In the genomic region with DNA sequence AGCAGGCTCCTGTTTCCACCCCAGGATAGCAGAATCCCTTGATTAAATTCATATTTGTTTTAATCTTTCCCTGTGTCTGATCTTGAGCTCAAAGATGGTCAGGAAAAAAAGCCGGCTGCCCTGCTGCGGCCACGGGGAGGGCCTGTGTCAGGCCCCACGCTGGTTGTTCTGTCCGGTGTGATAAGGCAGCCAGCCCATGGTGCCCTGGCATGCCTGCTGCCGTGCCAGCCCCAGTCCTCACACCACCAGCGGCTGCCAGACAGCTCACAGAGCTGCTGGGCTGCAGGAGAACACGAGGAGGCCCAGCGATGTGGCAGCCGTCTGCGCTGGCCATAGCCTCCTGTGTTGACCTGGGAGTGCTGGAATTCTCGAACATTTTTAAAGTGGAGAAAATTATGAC, we compare ENCODE assay signal across 29 cellular contexts. TPM values are rescaled to one million over a fixed set of nuclear protein-coding genes. Genes with fewer than 3 reads are reported as not detected.
A peak's percentile ranks its signal among the peaks of the same experiment; 100 is the strongest.
DNase-seq lines count a peak whose midpoint lies in the region; ATAC-seq and TF ChIP-seq lines count a peak whose summit lies in the region.
"Had no signal": no experiment of that assay in that cellular context is flagged by ENCODE, and none has a peak within 500 bp of the region (broad histone marks: within the 10 kb centered on the region; RNA-seq: fewer than 3 reads in every experiment).

No MANE protein-coding gene starts in this region.

- H2BK12ac ChIP-seq in neuronal stem cell (ENCODE audit: low read length) = peak overlapping the region; percentile 14

- H2BK15ac ChIP-seq in neuronal stem cell (ENCODE audit: low read length) = no peak overlapping the region

- H3K79me1 ChIP-seq in neuronal stem cell (ENCODE audit: low read depth, low read length) = no peaks in the 10 kb centered on the region

- H4K91ac ChIP-seq in neuronal stem cell (ENCODE audit: low read depth, low read length, poor library complexity) = no peak overlapping the region

- no peak overlapping the region for H3K23ac ChIP-seq in neuronal stem cell (ENCODE audit: low read depth, low read length, poor library complexity)

- TF ChIP-seq RAD21 in SK-N-SH (IDR thresholded peaks at IDR 0.05; ENCODE audit: low read length) = 0 out of 2 replicates have a peak, but pooled peaks have one; percentile 2

- no peak overlapping the region for H3K4ac ChIP-seq in neuronal stem cell (ENCODE audit: low read length)

- no peaks in the 10 kb centered on the region for H3K36me3 ChIP-seq in SK-N-SH (replicated peaks in 1 of 2; ENCODE audit: control insufficient read depth in 1 of 2, insufficient read depth in 2 of 2, low read length in 1 of 2)
- H3K36me3 ChIP-seq in neuronal stem cell (replicated peaks in 1 of 2; ENCODE audit: control insufficient read depth in 2 of 2, insufficient read depth in 2 of 2, low read length in 2 of 2) = no peaks in the 10 kb centered on the region
- H3K36me3 ChIP-seq in brain microvascular endothelial cell (replicated peaks) = no peaks in the 10 kb centered on the region
- no peaks in the 10 kb centered on the region for H3K36me3 ChIP-seq in BE2C
- H3K36me3 ChIP-seq: SJSA1 had no signal

- H3K27ac ChIP-seq in SK-N-SH (ENCODE audit: low read depth in 2 of 2, low read length in 1 of 2) (peak overlapping the region in 1 of 2 experiments; percentile 81; a peak in 2 of 4 replicates), neuronal stem cell (replicated peaks; ENCODE audit: low read length) (no peak overlapping the region), brain microvascular endothelial cell (no peak overlapping the region)
- H3K27ac ChIP-seq: 22Rv1, C4-2B, KMS-11, SJSA1 had no signal

- ATAC-seq in SK-N-SH treated with all-trans-retinoic acid at 6 μM for 48 hours = no peak; the same call in 2 of the 3 replicates
- peak; percentile 97 for ATAC-seq in left ventricle myocardium superior
- ATAC-seq in HG03354 (IDR thresholded peaks at IDR 0.05; ENCODE audit: poor library complexity, severe bottlenecking, unreplicated experiment) = no peak
- ATAC-seq: Panc1 had no signal

- no peaks in the 10 kb centered on the region for H3K9me2 ChIP-seq in SK-N-SH

- no peak for TF ChIP-seq CTCF in SK-N-SH (IDR thresholded peaks at IDR 0.05)
- TF ChIP-seq CTCF in brain microvascular endothelial cell (IDR thresholded peaks at IDR 0.05; ENCODE audit: low read depth, low read length, missing control alignments) = no peak
- TF ChIP-seq CTCF in BE2C (IDR thresholded peaks at IDR 0.05; ENCODE audit: low read depth, low read length) = no peak

- H3K14ac ChIP-seq in neuronal stem cell (ENCODE audit: low read length) = no peak overlapping the region

- H4K20me1 ChIP-seq in SK-N-SH (ENCODE audit: insufficient read depth) = no peaks in the 10 kb centered on the region

- H3K79me2 ChIP-seq in SK-N-SH (ENCODE audit: insufficient read depth) = no peaks in the 10 kb centered on the region

- H3K9me3 ChIP-seq in SK-N-SH (no peaks in the 10 kb centered on the region), neuronal stem cell (replicated peaks in 1 of 2; ENCODE audit: control insufficient read depth in 2 of 2, insufficient read depth in 1 of 2, low read depth in 1 of 2, low read length in 2 of 2) (no peaks in the 10 kb centered on the region), BE2C (no peaks in the 10 kb centered on the region)
- H3K9me3 ChIP-seq: SJSA1 had no signal

- no peak overlapping the region for H2BK120ac ChIP-seq in neuronal stem cell (ENCODE audit: low read depth, low read length)

- H2AFZ ChIP-seq in SK-N-SH (ENCODE audit: low read depth) = no peak overlapping the region
- H2AFZ ChIP-seq in neuronal stem cell (ENCODE audit: low read length) = no peak overlapping the region

- H2AK5ac ChIP-seq in neuronal stem cell (ENCODE audit: low read depth, low read length) = no peak overlapping the region

- intact Hi-C loops in left ventricle myocardium superior (cut with micrococcal nuclease) = no loop called here

- H4K8ac ChIP-seq in neuronal stem cell (ENCODE audit: low read depth, low read length) = no peak overlapping the region

- peaks cover 0 to 25% of the 10 kb centered on the region in 2 experiments; a peak in 1 of 4 replicates for H3K4me1 ChIP-seq in SK-N-SH (ENCODE audit: control insufficient read depth in 1 of 2, insufficient read depth in 2 of 2, low read depth in 1 of 2, low read length in 1 of 2)
- H3K4me1 ChIP-seq in neuronal stem cell (ENCODE audit: control insufficient read depth in 2 of 2, insufficient read depth in 1 of 2, low read depth in 1 of 2, low read length in 2 of 2) = peaks cover 4 to 7% of the 10 kb centered on the region in 2 donors
- H3K4me1 ChIP-seq in BE2C = no peaks in the 10 kb centered on the region
- H3K4me1 ChIP-seq: SJSA1 had no signal

- H2BK5ac ChIP-seq in neuronal stem cell (ENCODE audit: low read length) = no peak overlapping the region

- no peak overlapping the region for H3K4me2 ChIP-seq in SK-N-SH
- no peak overlapping the region for H3K4me2 ChIP-seq in neuronal stem cell (ENCODE audit: insufficient read depth, low read length, poor library complexity, severe bottlenecking)
- H3K4me2 ChIP-seq: KMS-11 had no signal

- CTCF ChIA-PET in SK-N-SH (lab: Yijun Ruan, JAX) = interaction anchor here (0.8 to 2.4 kb wide), 3 partner anchors 10 to 29 kb away, joined by 3 to 6 read pairs (median 3); no protein-coding TSS in a partner anchor

- DNase-seq in SK-N-SH (peak; percentile 72), left ventricle myocardium superior (peak; percentile 77), neuronal stem cell (ENCODE audit: low spot score) (no peak), brain microvascular endothelial cell (no peak), NCI-H774 (lab: John Stamatoyannopoulos, UW) (no peak), BE2C (no peak)
- DNase-seq: ACHN; AML-193; Calu3; CD8-positive, alpha-beta memory T cell; DMS153; GDM1; GOT3; HCEC 1CT; IMR-90; NCI-H1092 treated with DMSO at 0.1 percent for 48 hours; NCI-H146; NCI-H2029; NCI-H2171; NCI-H345; NCI-H524; NCI-H82 had no signal

- no peaks in the 10 kb centered on the region for H3K27me3 ChIP-seq in SK-N-SH (ENCODE audit: insufficient read depth)
- H3K27me3 ChIP-seq in neuronal stem cell (ENCODE audit: control insufficient read depth in 3 of 3, insufficient read depth in 3 of 3, low read depth in 1 of 3, low read length in 3 of 3) = no peaks in the 10 kb centered on the region
- H3K27me3 ChIP-seq in brain microvascular endothelial cell (replicated peaks) = no peaks in the 10 kb centered on the region
- H3K27me3 ChIP-seq in BE2C = no peaks in the 10 kb centered on the region
- H3K27me3 ChIP-seq: SJSA1 had no signal

- in situ Hi-C loops in brain microvascular endothelial cell (cut with HindIII; ENCODE audit: low pct_ligation_motif_present, low sequenced_read_pairs) = no loop called here

- H3F3A ChIP-seq in SK-N-SH (replicated peaks; ENCODE audit: insufficient read depth) = no peaks in the 10 kb centered on the region

- POLR2A ChIA-PET in SK-N-SH (lab: Yijun Ruan, JAX) = no interaction called here

- WGBS in SK-N-SH (ENCODE audit: low lambda C conversion rate) = 26% methylated on average over 6 of the region's 12 CpGs
- no CpG with 5 or more reads among the region's 12 CpGs for WGBS in neuronal stem cell (ENCODE audit: extremely low coverage in 2 of 2, insufficient read length in 2 of 2, insufficient replicate concordance in 1 of 2), 2 donors

- H3K4me3 ChIP-seq in SK-N-SH (ENCODE audit: low read depth in 2 of 2, low read length in 1 of 2) = no peak overlapping the region
- no peak overlapping the region for H3K4me3 ChIP-seq in neuronal stem cell (ENCODE audit: low read length in 2 of 2)
- no peak overlapping the region for H3K4me3 ChIP-seq in brain microvascular endothelial cell (ENCODE audit: low read depth, low read length)
- H3K4me3 ChIP-seq in BE2C (ENCODE audit: low read depth, low read length) = no peak overlapping the region
- H3K4me3 ChIP-seq: SJSA1 had no signal

- no peak overlapping the region for H3K9ac ChIP-seq in SK-N-SH
- no peak overlapping the region for H3K9ac ChIP-seq in neuronal stem cell (ENCODE audit: low read depth, low read length, poor library complexity)
- H3K9ac ChIP-seq: KMS-11 had no signal

- TF ChIP-seq EP300 in SK-N-SH (IDR thresholded peaks at IDR 0.05; ENCODE audit: borderline replicate concordance in 1 of 2, low read depth in 1 of 2, low read length in 1 of 2) = no peak; a peak in 1 of 4 replicates

- no peak overlapping the region for H3K18ac ChIP-seq in neuronal stem cell (ENCODE audit: low read length)

TF ChIP-seq in SK-N-SH, 30 proteins besides CTCF, POLR2A, EP300 and RAD21 (continues in another document):
- TF ChIP-seq NRF1 (IDR thresholded peaks at IDR 0.05; ENCODE audit: low read depth, low read length) = no peak
- TF ChIP-seq GATA2 (CRISPR knock-in tag; IDR thresholded peaks at IDR 0.05) = peak; percentile 69
- peak; percentile 20 for TF ChIP-seq CHD2 (IDR thresholded peaks at IDR 0.05; ENCODE audit: low read length, partially characterized antibody)
- no peak for TF ChIP-seq RFX5 (IDR thresholded peaks at IDR 0.05; ENCODE audit: low read length)
- TF ChIP-seq TAF1 (IDR thresholded peaks at IDR 0.05; ENCODE audit: borderline replicate concordance, low read depth, low read length) = no peak
- TF ChIP-seq POLR2AphosphoS5 (IDR thresholded peaks at IDR 0.05; ENCODE audit: low read depth, low read length) = no peak
- no peak for TF ChIP-seq ELF1 (IDR thresholded peaks at IDR 0.05)
- no peak for TF ChIP-seq RXRA (IDR thresholded peaks at IDR 0.05; ENCODE audit: borderline replicate concordance, low read depth)

TF ChIP-seq in SK-N-SH treated with all-trans-retinoic acid at 6 μM for 48 hours, 23 proteins besides CTCF, POLR2A, EP300 and RAD21 (continues in another document):
- TF ChIP-seq ESRRG (CRISPR knock-in tag; IDR thresholded peaks at IDR 0.05) (no peak), ISL1 (CRISPR knock-in tag; IDR thresholded peaks at IDR 0.05) (no peak), ARNTL (CRISPR knock-in tag; IDR thresholded peaks at IDR 0.05; ENCODE audit: borderline replicate concordance, low read depth) (no peak), PPARA (CRISPR knock-in tag; IDR thresholded peaks at IDR 0.05; ENCODE audit: borderline replicate concordance) (no peak), TOX (CRISPR knock-in tag; IDR thresholded peaks at IDR 0.05; ENCODE audit: borderline replicate concordance) (no peak), ZC3H10 (CRISPR knock-in tag; IDR thresholded peaks at IDR 0.05) (no peak), ZNF565 (CRISPR knock-in tag; conservative IDR thresholded peaks at IDR 0.05; ENCODE audit: low read depth) (no peak), OSR1 (CRISPR knock-in tag; IDR thresholded peaks at IDR 0.05) (no peak), RARB (CRISPR knock-in tag; IDR thresholded peaks at IDR 0.05) (no peak), GLIS3 (CRISPR knock-in tag; IDR thresholded peaks at IDR 0.05) (no peak), SNAI2 (CRISPR knock-in tag; IDR thresholded peaks at IDR 0.05) (no peak), BACH2 (CRISPR knock-in tag; IDR thresholded peaks at IDR 0.05; ENCODE audit: borderline replicate concordance) (no peak)

RNA-seq across cellular contexts. Expression of gene BRD7, which starts 34.7 kb away (rescaled TPM):
- 31.6 and 32.9 TPM in 2 replicates for polyA plus RNA-seq in SK-N-SH (2012; rRNA removed)
- polyA plus RNA-seq in SK-N-SH (2012; cell fraction: cytosol; rRNA removed) = 44.3 and 56.8 TPM in 2 replicates
- polyA plus RNA-seq in SK-N-SH (2012; cell fraction: nucleus; rRNA removed) = 25.3 and 33.7 TPM in 2 replicates
- total RNA-seq in left ventricle myocardium superior = 46.7 TPM
- polyA plus RNA-seq in neuronal stem cell (2013, experiment 1 of 2) = 185 TPM
- 195 TPM for polyA plus RNA-seq in neuronal stem cell (2013, experiment 2 of 2)
- polyA plus RNA-seq in BE2C (2012; ENCODE audit: insufficient read depth, insufficient read length, low read depth) = 57.9 TPM

Comparison
In these comparisons a context has a peak if more than half of its experiments do, and no peak if none do; other contexts are left out.
1. DNase-seq: peak in SK-N-SH (single experiment) and left ventricle myocardium superior (single experiment); none in neuronal stem cell (single experiment), brain microvascular endothelial cell (single experiment), NCI-H774 (single experiment) and BE2C (single experiment).